In genomic region chr4:1395389-1395820, GRCh38 we compare ENCODE assay signal across 22 cellular contexts. TPM values are rescaled to one million over a fixed set of nuclear protein-coding genes. Genes with fewer than 3 reads are reported as not detected.
"Had no signal": no experiment of that assay in that cellular context is flagged by ENCODE, and none has a peak within 500 bp of the region (broad histone marks: within the 10 kb centered on the region; RNA-seq: fewer than 3 reads in every experiment).

No MANE protein-coding gene starts in this region.

RNA-seq across cellular contexts. Expression of gene NKX1-1, which starts 10.8 kb away (rescaled TPM):
- total RNA-seq: dermis blood vessel endothelial cell; endothelial cell of umbilical vein; epithelial cell of proximal tubule; esophagus muscularis mucosa; fibroblast of lung; foreskin keratinocyte; gastroesophageal sphincter; heart left ventricle; hepatocyte; kidney epithelial cell; left colon; left ventricle myocardium superior; lung; mucosa of descending colon; natural killer cell treated with Interleukin-12 subunit alpha and Interleukin-12 subunit beta and Interleukin-15 and Interleukin-18, amount 100 ng/mL, for 72 hours; ovary; sciatic nerve; skeletal muscle tissue; thoracic aorta; tibial nerve; upper lobe of left lung; uterus had no signal
- polyA plus RNA-seq: endothelial cell of umbilical vein, fibroblast of lung, foreskin keratinocyte, heart left ventricle, hepatocyte, lung, ovary had no signal
